Comparison of ENCODE assay signal across 8 cellular contexts in genomic region chr17:11997147-11997971, GRCh38. TPM values are rescaled to one million over a fixed set of nuclear protein-coding genes. Genes with fewer than 3 reads are reported as not detected.
DNase-seq lines count a peak whose midpoint lies in the region; ATAC-seq and TF ChIP-seq lines count a peak whose summit lies in the region.

A gene with protein sequence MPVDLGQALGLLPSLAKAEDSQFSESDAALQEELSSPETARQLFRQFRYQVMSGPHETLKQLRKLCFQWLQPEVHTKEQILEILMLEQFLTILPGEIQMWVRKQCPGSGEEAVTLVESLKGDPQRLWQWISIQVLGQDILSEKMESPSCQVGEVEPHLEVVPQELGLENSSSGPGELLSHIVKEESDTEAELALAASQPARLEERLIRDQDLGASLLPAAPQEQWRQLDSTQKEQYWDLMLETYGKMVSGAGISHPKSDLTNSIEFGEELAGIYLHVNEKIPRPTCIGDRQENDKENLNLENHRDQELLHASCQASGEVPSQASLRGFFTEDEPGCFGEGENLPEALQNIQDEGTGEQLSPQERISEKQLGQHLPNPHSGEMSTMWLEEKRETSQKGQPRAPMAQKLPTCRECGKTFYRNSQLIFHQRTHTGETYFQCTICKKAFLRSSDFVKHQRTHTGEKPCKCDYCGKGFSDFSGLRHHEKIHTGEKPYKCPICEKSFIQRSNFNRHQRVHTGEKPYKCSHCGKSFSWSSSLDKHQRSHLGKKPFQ (minus strand): TSS chr17:11997475. CDS start chr17:11992829, 4,646 bp downstream.

- peak within 1 kb of the TSS; percentile 88 for H3K27ac ChIP-seq in cingulate gyrus (ENCODE audit: low read depth, low read length)

- intact Hi-C loops in left colon (cut with DNase I, micrococcal nuclease) = no loop called here

- TF ChIP-seq POLR2A in GM19099 (IDR thresholded peaks at IDR 0.05; ENCODE audit: extremely low read depth, insufficient read length, low read depth) = peak; percentile 99

- ATAC-seq in HG03378 (IDR thresholded peaks at IDR 0.05; ENCODE audit: unreplicated experiment) = peak; percentile 89
- ATAC-seq in left colon = peak; percentile 94

- DNase-seq in Ammon's horn (ENCODE audit: low spot score) = peak; percentile 98
- peak; percentile 86 for DNase-seq in NCI-H510A (lab: John Stamatoyannopoulos, UW)
- peak; percentile 92 to 95 for DNase-seq in activated CD4-positive, alpha-beta T cell treated with anti-CD3 and anti-CD28 coated beads for 24 hours (ENCODE audit: low read depth in 2 of 2)
- peak; percentile 97 to 99 for DNase-seq in left colon
- DNase-seq in stimulated activated CD4-positive, alpha-beta T cell treated with anti-CD3 and anti-CD28 coated beads, Interleukin-1b, Interleukin-23, amount 100 ng/mL, for 4 hours (ENCODE audit: low read depth in 2 of 2) = peak; percentile 94 to 96

RNA-seq across cellular contexts. Expression of the gene that starts here (rescaled TPM):
- total RNA-seq in left colon = 1 to 10 TPM; 5.7 to 8.3 TPM

Comparison
In these comparisons a context has a peak if more than half of its experiments do, and no peak if none do; other contexts are left out.
1. Peak in every context shown above with its lines: DNase-seq, ATAC-seq and H3K27ac ChIP-seq.